Comparison of ENCODE assay signal across 8 cellular contexts in genomic region chr2:11749646-11750349, GRCh38. TPM values are rescaled to one million over a fixed set of nuclear protein-coding genes. Genes with fewer than 3 reads are reported as not detected.
DNase-seq lines count a peak whose midpoint lies in the region; ATAC-seq, FAIRE-seq and TF ChIP-seq lines count a peak whose summit lies in the region.

No MANE protein-coding gene starts in this region.

- no peak overlapping the region for H2AFZ ChIP-seq in neural cell (ENCODE audit: low read depth, low read length)

- H3K27me3 ChIP-seq in adipocyte (replicated peaks; ENCODE audit: control insufficient read depth, insufficient read depth, low read length) (no peaks in the 10 kb centered on the region), neural cell (ENCODE audit: insufficient read depth, low read depth, low read length) (no peaks in the 10 kb centered on the region), upper lobe of right lung (no peaks in the 10 kb centered on the region)

- peak overlapping the region; percentile 91 for H3K9ac ChIP-seq in adipocyte (ENCODE audit: low read length)
- H3K9ac ChIP-seq in neural cell (ENCODE audit: low read length): no peak overlapping the region

- no peaks in the 10 kb centered on the region for H3F3A ChIP-seq in neural cell (ENCODE audit: insufficient read depth, low read length, poor library complexity, severe bottlenecking)

- H3K4me3 ChIP-seq in adipocyte (ENCODE audit: low read length): peak overlapping the region; percentile 88
- H3K4me3 ChIP-seq in neural cell (ENCODE audit: low read length): peak overlapping the region; percentile 95
- H3K4me3 ChIP-seq in upper lobe of right lung: no peak overlapping the region

- intact Hi-C loops in upper lobe of right lung (cut with DNase I): no loop called here

- no peaks in the 10 kb centered on the region for H3K9me3 ChIP-seq in adipocyte (ENCODE audit: control insufficient read depth, low read length)
- no peaks in the 10 kb centered on the region for H3K9me3 ChIP-seq in neural cell (ENCODE audit: low read length)
- H3K9me3 ChIP-seq in upper lobe of right lung: no peaks in the 10 kb centered on the region

- no peaks in the 10 kb centered on the region for H4K20me1 ChIP-seq in neural cell (ENCODE audit: insufficient read depth)

- FAIRE-seq in GM12892 (lab: Jason Lieb, UNC): peak; percentile 14

- TF ChIP-seq RAD21 in neural cell (conservative IDR thresholded peaks at IDR 0.05): no peak

- DNase-seq in GM12892 (ENCODE audit: insufficient read length) (no peak), adipocyte (ENCODE audit: low read depth) (no peak), upper lobe of right lung (no peak), A172 (ENCODE audit: low spot score) (no peak), NCI-H345 treated with DMSO at 0.1 percent for 48 hours (lab: John Stamatoyannopoulos, UW; ENCODE audit: unreplicated experiment) (no peak)
- DNase-seq in stimulated activated naive CD4-positive, alpha-beta T cell treated with Interleukin-2 at 50 U/mL for 16 hours (lab: John Stamatoyannopoulos, UW): no peak

- H3K36me3 ChIP-seq in adipocyte (ENCODE audit: control insufficient read depth, insufficient read depth, low read length, severe bottlenecking): peaks cover 4% of the 10 kb centered on the region
- no peaks in the 10 kb centered on the region for H3K36me3 ChIP-seq in neural cell (ENCODE audit: insufficient read depth, low read length)
- H3K36me3 ChIP-seq in upper lobe of right lung: no peaks in the 10 kb centered on the region

- peak; percentile 20 for ATAC-seq in HG02763 (IDR thresholded peaks at IDR 0.05; ENCODE audit: unreplicated experiment)
- ATAC-seq in upper lobe of right lung: no peak

- H3K27ac ChIP-seq in neural cell (ENCODE audit: low read length) (no peak overlapping the region), upper lobe of right lung (no peak overlapping the region)

- TF ChIP-seq CTCF in neural cell (IDR thresholded peaks at IDR 0.05; ENCODE audit: poor library complexity, severe bottlenecking) (no peak), upper lobe of right lung (IDR thresholded peaks at IDR 0.05) (no peak)

- no peaks in the 10 kb centered on the region for H3K9me2 ChIP-seq in neural cell (ENCODE audit: insufficient read depth, low read length)

- peaks cover 50% of the 10 kb centered on the region for H3K79me2 ChIP-seq in neural cell (replicated peaks; ENCODE audit: insufficient read depth, low read length)

- TF ChIP-seq EP300 in neural cell (conservative IDR thresholded peaks at IDR 0.05; ENCODE audit: poor library complexity, severe bottlenecking): no peak

- H3K4me1 ChIP-seq in adipocyte (ENCODE audit: control insufficient read depth, insufficient read depth, low read length) (peaks cover 75% of the 10 kb centered on the region), upper lobe of right lung (peaks cover 66% of the 10 kb centered on the region)

- TF ChIP-seq POLR2A in GM12892 (IDR thresholded peaks at IDR 0.05; ENCODE audit: low read depth, low read length): 0 out of 2 replicates have a peak, but pooled peaks have one; percentile 5

- no peak overlapping the region for H3K4me2 ChIP-seq in neural cell (ENCODE audit: low read length)

TF ChIP-seq in neural cell, 6 proteins besides CTCF, POLR2A, EP300 and RAD21:
- TF ChIP-seq POLR2AphosphoS5 (IDR thresholded peaks at IDR 0.05) (no peak), SMC3 (conservative IDR thresholded peaks at IDR 0.05; ENCODE audit: poor library complexity) (no peak), EZH2 (IDR thresholded peaks at IDR 0.05; ENCODE audit: borderline replicate concordance, insufficient read depth, low read length, poor library complexity, severe bottlenecking) (no peak), MXI1 (conservative IDR thresholded peaks at IDR 0.05; ENCODE audit: poor library complexity, severe bottlenecking) (no peak), REST (IDR thresholded peaks at IDR 0.05; ENCODE audit: borderline replicate concordance) (no peak), TAF1 (IDR thresholded peaks at IDR 0.05; ENCODE audit: low read depth) (no peak)

RNA-seq across cellular contexts. Expression of gene LPIN1, which starts 3.4 kb away (rescaled TPM):
- 25.7 TPM for polyA plus RNA-seq in GM12892 (2012; ENCODE audit: missing spikeins)
- polyA plus RNA-seq in neural cell: 44.3 and 47.5 TPM in 2 replicates
- 61.8 and 64.4 TPM in 2 replicates for polyA minus RNA-seq in neural cell
- total RNA-seq in upper lobe of right lung: 62.9 TPM
- total RNA-seq in A172 (2014; rRNA removed; shearing (Covaris generic)): 25.8 and 34.4 TPM in 2 replicates
